18 cellular contexts compared by ENCODE assay signal in the genomic region with DNA sequence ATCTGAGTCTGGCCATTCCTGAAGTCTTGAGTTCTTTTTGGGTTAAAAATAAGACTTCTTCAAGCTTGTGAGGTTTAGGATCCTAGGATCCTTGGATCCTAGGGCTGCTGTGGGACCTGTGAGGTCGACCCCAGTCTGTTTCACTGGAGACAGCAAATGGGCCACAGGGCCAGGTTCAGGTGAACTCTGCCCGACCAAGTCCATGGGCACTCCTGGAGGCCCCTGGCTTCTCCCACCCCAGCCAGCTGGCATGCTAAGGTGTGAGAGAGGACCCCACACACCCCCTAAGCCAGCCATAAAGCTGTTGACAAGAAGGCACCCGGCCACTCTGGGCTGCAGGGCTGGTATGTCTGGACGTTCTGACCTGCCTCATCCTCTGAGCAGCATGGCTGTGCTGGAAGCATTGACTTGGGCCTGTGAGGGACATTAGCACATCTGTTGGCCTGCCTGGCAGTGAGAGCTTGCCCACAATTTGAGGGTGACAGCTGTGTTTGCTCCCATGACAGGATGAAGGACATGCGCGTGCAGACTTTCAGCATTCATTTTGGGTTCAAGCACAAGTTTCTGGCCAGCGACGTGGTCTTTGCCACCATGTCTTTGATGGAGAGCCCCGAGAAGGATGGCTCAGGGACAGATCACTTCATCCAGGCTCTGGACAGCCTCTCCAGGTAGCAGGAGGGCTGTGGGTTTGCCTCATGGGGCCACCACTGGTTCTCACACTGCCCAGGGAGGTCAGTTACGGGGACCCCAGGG. TPM values are rescaled to one million over a fixed set of nuclear protein-coding genes. Genes with fewer than 3 reads are reported as not detected.
DNase-seq lines count a peak whose midpoint lies in the region; TF ChIP-seq lines count a peak whose summit lies in the region.
"Had no signal": no experiment of that assay in that cellular context is flagged by ENCODE, and none has a peak within 500 bp of the region (broad histone marks: within the 10 kb centered on the region; RNA-seq: fewer than 3 reads in every experiment).

No MANE protein-coding gene starts in this region.

- H3K4ac ChIP-seq in neuronal stem cell (ENCODE audit: low read length) (no peak overlapping the region), H9 (ENCODE audit: low read depth, low read length) (no peak overlapping the region)

- TF ChIP-seq CTCF in VCaP (conservative IDR thresholded peaks at IDR 0.05) (no peak), H9 (conservative IDR thresholded peaks at IDR 0.05) (no peak)

- no peak overlapping the region for H3K4me3 Mint-ChIP-seq in activated naive CD4-positive, alpha-beta T cell treated with anti-CD3 and anti-CD28 coated beads, Interleukin-2, amount 10 ng/mL, durations not matched to agents 7 days and 5 days
- H3K4me3 Mint-ChIP-seq in H9 = no peak overlapping the region
- H3K4me3 Mint-ChIP-seq: CD4-positive, alpha-beta T cell; HFFc6 had no signal

- no peak overlapping the region for H2BK15ac ChIP-seq in neuronal stem cell (ENCODE audit: low read length)
- H2BK15ac ChIP-seq in H9 (ENCODE audit: low read depth, low read length) = no peak overlapping the region

- DNase-seq in activated naive CD4-positive, alpha-beta T cell treated with anti-CD3 and anti-CD28 coated beads, Interleukin-2, amount 10 ng/mL, durations not matched to agents 7 days and 5 days = no peak
- DNase-seq in activated naive CD4-positive, alpha-beta T cell (lab: John Stamatoyannopoulos, UW) = no peak
- DNase-seq in neuronal stem cell (ENCODE audit: low spot score) (no peak), H9 (no peak), GOT3 (lab: John Stamatoyannopoulos, UW) (no peak), MG63 (no peak)
- DNase-seq: ACHN; CD4-positive, alpha-beta T cell; DMS79; GM23248; HFFc6 had no signal

- no peaks in the 10 kb centered on the region for H3K23me2 ChIP-seq in H9 (ENCODE audit: insufficient read length, low read depth, low read length, poor library complexity, severe bottlenecking)

- H2BK12ac ChIP-seq in neuronal stem cell (ENCODE audit: low read length) (no peak overlapping the region), H9 (ENCODE audit: insufficient read length, low read depth, low read length) (no peak overlapping the region)

- H3K36me3 ChIP-seq in neuronal stem cell (replicated peaks in 1 of 2; ENCODE audit: control insufficient read depth in 2 of 2, insufficient read depth in 2 of 2, low read length in 2 of 2) = peaks cover 34 to 95% of the 10 kb centered on the region in 2 donors
- peaks cover 15% of the 10 kb centered on the region for H3K36me3 ChIP-seq in MG63

- H3K56ac ChIP-seq in H9 (ENCODE audit: insufficient read length, low read depth, low read length) = no peak overlapping the region

- H4K5ac ChIP-seq in H9 (ENCODE audit: insufficient read length, low read depth, low read length) = no peak overlapping the region

- H3K27ac ChIP-seq in VCaP (peak overlapping the region; percentile 97; the same call in 1 of the 2 replicates), neuronal stem cell (replicated peaks; ENCODE audit: low read length) (no peak overlapping the region), H9 (ENCODE audit: insufficient read length, low read depth, low read length) (no peak overlapping the region)
- H3K27ac ChIP-seq: BLaER1 treated with 17β-estradiol and CSF1 and Interleukin-3, amounts not matched to agents 10 nM and 100 nM; GM23248 had no signal

- H4K8ac ChIP-seq in neuronal stem cell (ENCODE audit: low read depth, low read length) (no peak overlapping the region), H9 (replicated peaks; ENCODE audit: insufficient read length, low read depth, low read length) (no peak overlapping the region)

- H3K36me3 Mint-ChIP-seq in activated naive CD4-positive, alpha-beta T cell treated with anti-CD3 and anti-CD28 coated beads, Interleukin-2, amount 10 ng/mL, durations not matched to agents 7 days and 5 days = peaks cover 58% of the 10 kb centered on the region
- peaks cover 17 to 71% (median 47%) of the 10 kb centered on the region in 3 experiments for H3K36me3 Mint-ChIP-seq in H9 (ENCODE audit: insufficient read depth in 1 of 3, low read depth in 3 of 3)

- H3K9me3 ChIP-seq in neuronal stem cell (replicated peaks in 1 of 2; ENCODE audit: control insufficient read depth in 2 of 2, insufficient read depth in 1 of 2, low read depth in 1 of 2, low read length in 2 of 2) (peaks cover 0 to 3% of the 10 kb centered on the region in 2 donors), H9 (ENCODE audit: control insufficient read depth, low read depth, low read length) (no peaks in the 10 kb centered on the region), MG63 (no peaks in the 10 kb centered on the region)
- H3K9me3 ChIP-seq: BLaER1 treated with 17β-estradiol and CSF1 and Interleukin-3, amounts not matched to agents 10 nM and 100 nM; HAP-1 had no signal

- H3K4me2 ChIP-seq in neuronal stem cell (ENCODE audit: insufficient read depth, low read length, poor library complexity, severe bottlenecking) (no peak overlapping the region), H9 (ENCODE audit: insufficient read depth, insufficient read length, low read length) (no peak overlapping the region)
- H3K4me2 ChIP-seq: BLaER1 treated with 17β-estradiol and CSF1 and Interleukin-3, amounts not matched to agents 10 nM and 100 nM had no signal

- no peaks in the 10 kb centered on the region for H3K9me3 Mint-ChIP-seq in activated naive CD4-positive, alpha-beta T cell treated with anti-CD3 and anti-CD28 coated beads, Interleukin-2, amount 10 ng/mL, durations not matched to agents 7 days and 5 days
- H3K9me3 Mint-ChIP-seq in H9 = no peaks in the 10 kb centered on the region
- H3K9me3 Mint-ChIP-seq: CD4-positive, alpha-beta T cell; HFFc6 had no signal

- H3T11ph ChIP-seq in H9 (ENCODE audit: low read length) = no peak overlapping the region

- H4K91ac ChIP-seq in neuronal stem cell (ENCODE audit: low read depth, low read length, poor library complexity) (no peak overlapping the region), H9 (ENCODE audit: insufficient read length, low read depth, low read length) (no peak overlapping the region)

- H2AK5ac ChIP-seq in neuronal stem cell (ENCODE audit: low read depth, low read length) (no peak overlapping the region), H9 (ENCODE audit: insufficient read length, low read length) (no peak overlapping the region)

- H3K27me3 ChIP-seq in neuronal stem cell (ENCODE audit: control insufficient read depth in 3 of 3, insufficient read depth in 3 of 3, low read depth in 1 of 3, low read length in 3 of 3) (no peaks in the 10 kb centered on the region), H9 (ENCODE audit: insufficient read depth, low read length) (no peaks in the 10 kb centered on the region), MG63 (no peaks in the 10 kb centered on the region)
- H3K27me3 ChIP-seq: BLaER1 treated with 17β-estradiol and CSF1 and Interleukin-3, amounts not matched to agents 10 nM and 100 nM had no signal

- H4K20me1 ChIP-seq in H9 (ENCODE audit: control insufficient read depth, insufficient read depth, insufficient read length) = no peaks in the 10 kb centered on the region

- WGBS in neuronal stem cell (ENCODE audit: extremely low coverage in 2 of 2, insufficient read length in 2 of 2, insufficient replicate concordance in 1 of 2), 2 donors = no CpG with 5 or more reads among the region's 10 CpGs
- WGBS in H9 (ENCODE audit: extremely low coverage, insufficient read length, low lambda C conversion rate) = no CpG with 5 or more reads among the region's 10 CpGs

- peaks cover 31% of the 10 kb centered on the region for H3K4me1 Mint-ChIP-seq in activated naive CD4-positive, alpha-beta T cell treated with anti-CD3 and anti-CD28 coated beads, Interleukin-2, amount 10 ng/mL, durations not matched to agents 7 days and 5 days
- H3K4me1 Mint-ChIP-seq in H9 = peaks cover 8% of the 10 kb centered on the region in 2 experiments

- no peak overlapping the region for H2BK5ac ChIP-seq in neuronal stem cell (ENCODE audit: low read length)
- no peak overlapping the region for H2BK5ac ChIP-seq in H9 (ENCODE audit: insufficient read length, low read length)

- no peak overlapping the region for H2BK20ac ChIP-seq in H9 (ENCODE audit: low read depth, low read length, poor library complexity, severe bottlenecking)

- H2BK120ac ChIP-seq in neuronal stem cell (ENCODE audit: low read depth, low read length) (no peak overlapping the region), H9 (ENCODE audit: low read depth, low read length, poor library complexity, severe bottlenecking) (no peak overlapping the region)

- no peaks in the 10 kb centered on the region for H3K27me3 Mint-ChIP-seq in activated naive CD4-positive, alpha-beta T cell treated with anti-CD3 and anti-CD28 coated beads, Interleukin-2, amount 10 ng/mL, durations not matched to agents 7 days and 5 days
- no peaks in the 10 kb centered on the region; the same call in none of the 2 replicates for H3K27me3 Mint-ChIP-seq in H9 (ENCODE audit: low read depth)
- H3K27me3 Mint-ChIP-seq: CD4-positive, alpha-beta T cell had no signal

- H3K23ac ChIP-seq in neuronal stem cell (ENCODE audit: low read depth, low read length, poor library complexity) (no peak overlapping the region), H9 (ENCODE audit: insufficient read length, low read depth, low read length) (no peak overlapping the region)

- peak overlapping the region; percentile 72 for H3K9ac ChIP-seq in neuronal stem cell (ENCODE audit: low read depth, low read length, poor library complexity)
- H3K9ac ChIP-seq in H9 (ENCODE audit: extremely low read depth, insufficient read length, low read length) = no peak overlapping the region
- H3K9ac ChIP-seq: BLaER1 treated with 17β-estradiol and CSF1 and Interleukin-3, amounts not matched to agents 10 nM and 100 nM; GM23248 had no signal

- peak overlapping the region; percentile 76 for H3K27ac Mint-ChIP-seq in activated naive CD4-positive, alpha-beta T cell treated with anti-CD3 and anti-CD28 coated beads, Interleukin-2, amount 10 ng/mL, durations not matched to agents 7 days and 5 days
- peak overlapping the region in 1 of 3 experiments; percentile 77; a peak in 1 of 7 replicates for H3K27ac Mint-ChIP-seq in H9
- H3K27ac Mint-ChIP-seq: CD4-positive, alpha-beta T cell; HFFc6 had no signal

- H3K14ac ChIP-seq in neuronal stem cell (ENCODE audit: low read length) = no peak overlapping the region
- H3K14ac ChIP-seq in H9 (ENCODE audit: insufficient read depth, low read length) = no peak overlapping the region

- H3K4me3 ChIP-seq in neuronal stem cell (ENCODE audit: low read length in 2 of 2) (no peak overlapping the region), MG63 (no peak overlapping the region)
- H3K4me3 ChIP-seq: BLaER1 treated with 17β-estradiol and CSF1 and Interleukin-3, amounts not matched to agents 10 nM and 100 nM; GM12878; GM23248; HAP-1 had no signal

- H2AFZ ChIP-seq in neuronal stem cell (ENCODE audit: low read length) (no peak overlapping the region), H9 (ENCODE audit: low read length) (no peak overlapping the region)
- H2AFZ ChIP-seq: GM23248 had no signal

- H3K79me1 ChIP-seq in neuronal stem cell (ENCODE audit: low read depth, low read length) (peaks cover 5% of the 10 kb centered on the region), H9 (ENCODE audit: insufficient read depth, low read depth, low read length, poor library complexity, severe bottlenecking) (no peaks in the 10 kb centered on the region)

- H3K4me1 ChIP-seq in neuronal stem cell (ENCODE audit: control insufficient read depth in 2 of 2, insufficient read depth in 1 of 2, low read depth in 1 of 2, low read length in 2 of 2) = no peaks in the 10 kb centered on the region
- H3K4me1 ChIP-seq in H9 (ENCODE audit: insufficient read depth, low read length) = no peaks in the 10 kb centered on the region; the same call in 1 of the 2 replicates
- H3K4me1 ChIP-seq: HAP-1 had no signal

- H3K18ac ChIP-seq in neuronal stem cell (ENCODE audit: low read length) (no peak overlapping the region), H9 (ENCODE audit: insufficient read length, low read depth, low read length) (no peak overlapping the region)

- CTCF ChIA-PET in activated naive CD4-positive, alpha-beta T cell treated with anti-CD3 and anti-CD28 coated beads, Interleukin-2, amount 10 ng/mL, durations not matched to agents 7 days and 5 days (lab: Charles Lee) = interaction anchor here (1.1 kb wide), 1 partner anchor 122 kb away, joined by 4 read pairs; no protein-coding TSS in a partner anchor

- H3K79me2 ChIP-seq in H9 (ENCODE audit: insufficient read depth, low read length) = no peaks in the 10 kb centered on the region

RNA-seq across cellular contexts. Expression of gene CLDN5, which starts 16.0 kb away (rescaled TPM):
- polyA plus RNA-seq in neuronal stem cell (2013, experiment 1 of 2) = 2.0 TPM
- 2.1 TPM for polyA plus RNA-seq in neuronal stem cell (2013, experiment 2 of 2)
- total RNA-seq in H9 (2021) = 0.26 and 0.44 TPM in 2 replicates
- not detected in 2 replicates for total RNA-seq in MG63 (2014; rRNA removed; shearing (Covaris generic); ENCODE audit: low replicate concordance)
- total RNA-seq: A172; CD4-positive, alpha-beta T cell; G401; GM23248; HepG2 had no signal
- polyA plus RNA-seq: GM12878, GM23248, HepG2 had no signal

RNA-seq across cellular contexts. Expression of gene CDC45, which starts 28.5 kb away (rescaled TPM):
- 17.8 TPM for polyA plus RNA-seq in neuronal stem cell (2013, experiment 1 of 2)
- polyA plus RNA-seq in neuronal stem cell (2013, experiment 2 of 2) = 18.0 TPM
- total RNA-seq in H9 (2021) = 32.7 and 35.7 TPM in 2 replicates
- 81.8 and 89.1 TPM in 2 replicates for total RNA-seq in MG63 (2014; rRNA removed; shearing (Covaris generic); ENCODE audit: low replicate concordance)

RNA-seq across cellular contexts. Expression of gene UFD1, which starts 29.2 kb away (rescaled TPM):
- 62.6 TPM for polyA plus RNA-seq in neuronal stem cell (2013, experiment 1 of 2)
- 57.2 TPM for polyA plus RNA-seq in neuronal stem cell (2013, experiment 2 of 2)
- 74.4 and 76.0 TPM in 2 replicates for total RNA-seq in H9 (2021)
- 128 and 161 TPM in 2 replicates for total RNA-seq in MG63 (2014; rRNA removed; shearing (Covaris generic); ENCODE audit: low replicate concordance)
